8 cellular contexts compared by ENCODE assay signal in genomic region chr3:196942226-196942914, GRCh38. TPM values are rescaled to one million over a fixed set of nuclear protein-coding genes. Genes with fewer than 3 reads are reported as not detected.
A peak's percentile ranks its signal among the peaks of the same experiment; 100 is the strongest.
DNase-seq lines count a peak whose midpoint lies in the region; ATAC-seq and TF ChIP-seq lines count a peak whose summit lies in the region.

TSS of gene NCBP2 (minus strand) at chr3:196942528. CDS start at chr3:196942503, 25 bp downstream.

- H3K27me3 Mint-ChIP-seq in activated naive CD4-positive, alpha-beta T cell treated with anti-CD3 and anti-CD28 coated beads for 36 hours (ENCODE audit: low read depth), result no peaks in the 10 kb centered on the region

- H3K4me3 ChIP-seq in GM06990 (replicated peaks; ENCODE audit: low read depth, low read length) (peak within 1 kb of the TSS; percentile 85), HFF-Myc (replicated peaks; ENCODE audit: low read depth, low read length) (peak within 1 kb of the TSS; percentile 100), gastroesophageal sphincter (peak within 1 kb of the TSS; percentile 83 to 86)

- no peak for TF ChIP-seq EP300 in gastroesophageal sphincter (IDR thresholded peaks at IDR 0.05)

- in situ Hi-C loops in SK-MEL-5 (cut with HindIII; ENCODE audit: low pct_unique_long_range_greater_than_20kb, low sequenced_read_pairs), result no loop called here

- peak within 1 kb of the TSS; percentile 91 for H3K4me3 Mint-ChIP-seq in activated naive CD4-positive, alpha-beta T cell treated with anti-CD3 and anti-CD28 coated beads for 36 hours

- H3K27ac Mint-ChIP-seq in activated naive CD4-positive, alpha-beta T cell treated with anti-CD3 and anti-CD28 coated beads for 36 hours, result peak within 1 kb of the TSS; percentile 89

- TF ChIP-seq CTCF in GM06990 (IDR thresholded peaks at IDR 0.05; ENCODE audit: insufficient read depth, low read length, poor library complexity, severe bottlenecking) (peak; percentile 80), HFF-Myc (IDR thresholded peaks at IDR 0.05; ENCODE audit: low read depth, low read length, missing control alignments) (peak; percentile 42), gastroesophageal sphincter (IDR thresholded peaks at IDR 0.05) (peak in 3 of 4 experiments; percentile 62 to 79 (median 65))

- intact Hi-C loops in activated naive CD4-positive, alpha-beta T cell treated with anti-CD3 and anti-CD28 coated beads for 36 hours (cut with micrococcal nuclease), result loop anchor here (1.0 kb wide), 11 partner anchors 27 to 723 kb away; partner anchors contain the start of genes CEP19, FBXO45, PAK2 and PCYT1A

- DNase-seq in GM06990 (ENCODE audit: extremely low read depth, insufficient read length) (peak; percentile 99), HFF-Myc (ENCODE audit: extremely low read depth, low read depth) (peak; percentile 93), MV-4-11 (lab: John Stamatoyannopoulos, UW) (peak; percentile 97), SK-MEL-5 (ENCODE audit: low read depth, low spot score) (peak; percentile 98), non-pigmented ciliary epithelial cell (ENCODE audit: low read depth) (peak; percentile 89), superior temporal gyrus (ENCODE audit: extremely low spot score) (peak; percentile 96)
- DNase-seq in activated naive CD4-positive, alpha-beta T cell treated with anti-CD3 and anti-CD28 coated beads for 36 hours, result peak; percentile 100

- peak; percentile 98 for ATAC-seq in gastroesophageal sphincter

- peak within 1 kb of the TSS; percentile 70 to 96 (median 96) for H3K27ac ChIP-seq in gastroesophageal sphincter

- H3K9me3 ChIP-seq in gastroesophageal sphincter, result no peaks in the 10 kb centered on the region

- peaks cover 50% of the 10 kb centered on the region for H3K4me1 Mint-ChIP-seq in activated naive CD4-positive, alpha-beta T cell treated with anti-CD3 and anti-CD28 coated beads for 36 hours (ENCODE audit: low read depth)

- H3K36me3 Mint-ChIP-seq in activated naive CD4-positive, alpha-beta T cell treated with anti-CD3 and anti-CD28 coated beads for 36 hours (ENCODE audit: low read depth), result peaks cover 34% of the 10 kb centered on the region

- no peaks in the 10 kb centered on the region for H3K9me3 Mint-ChIP-seq in activated naive CD4-positive, alpha-beta T cell treated with anti-CD3 and anti-CD28 coated beads for 36 hours

- CTCF ChIA-PET in activated naive CD4-positive, alpha-beta T cell treated with anti-CD3 and anti-CD28 coated beads for 36 hours (lab: Charles Lee), result interaction anchor here (0.6 to 2.7 kb wide), 5 partner anchors 25 to 229 kb away, joined by 3 to 14 read pairs (median 3); partner anchors contain the start of gene SENP5

- WGBS in gastroesophageal sphincter (ENCODE audit: low coverage in 1 of 2), 2 donors, result no CpG with 5 or more reads among the region's 77 CpGs

- peaks cover 0 to 40% (median 15%) of the 10 kb centered on the region in 3 donors for H3K4me1 ChIP-seq in gastroesophageal sphincter

- no peaks in the 10 kb centered on the region for H3K27me3 ChIP-seq in GM06990 (replicated peaks; ENCODE audit: control insufficient read depth, insufficient read depth, low read length)
- H3K27me3 ChIP-seq in gastroesophageal sphincter, result no peaks in the 10 kb centered on the region

- H3K36me3 ChIP-seq in GM06990 (ENCODE audit: control insufficient read depth, insufficient read depth, low read length) (peaks cover 9% of the 10 kb centered on the region), gastroesophageal sphincter (peaks cover 0 to 40% of the 10 kb centered on the region in 2 donors)

- TF ChIP-seq POLR2A in gastroesophageal sphincter (IDR thresholded peaks at IDR 0.05), result peak; percentile 88 to 89

RNA-seq across cellular contexts. Expression of gene NCBP2, which starts in this region (rescaled TPM):
- 90.4 and 94.8 TPM in 2 replicates for total RNA-seq in SK-MEL-5 (2014; rRNA removed; shearing (Covaris generic))
- polyA plus RNA-seq in SK-MEL-5 (2015; cell fraction: cytosol; rRNA removed), result 101 and 117 TPM in 2 replicates
- 101 and 124 TPM in 2 replicates for polyA plus RNA-seq in SK-MEL-5 (2015; cell fraction: nucleus; rRNA removed)
- 10 to 100 TPM; 91.7 to 98.3 TPM for total RNA-seq in activated naive CD4-positive, alpha-beta T cell treated with anti-CD3 and anti-CD28 coated beads for 36 hours
- total RNA-seq in gastroesophageal sphincter, result 10 to 100 TPM; 46.8 to 53.2 (median 49.7) TPM

Comparison
In these comparisons a context has a peak if more than half of its experiments do, and no peak if none do; other contexts are left out.
1. Peak in every context shown above with its lines: DNase-seq, ATAC-seq, H3K4me3 ChIP-seq and H3K27ac ChIP-seq.